ENCODE assay signal across 13 cellular contexts in the genomic region with DNA sequence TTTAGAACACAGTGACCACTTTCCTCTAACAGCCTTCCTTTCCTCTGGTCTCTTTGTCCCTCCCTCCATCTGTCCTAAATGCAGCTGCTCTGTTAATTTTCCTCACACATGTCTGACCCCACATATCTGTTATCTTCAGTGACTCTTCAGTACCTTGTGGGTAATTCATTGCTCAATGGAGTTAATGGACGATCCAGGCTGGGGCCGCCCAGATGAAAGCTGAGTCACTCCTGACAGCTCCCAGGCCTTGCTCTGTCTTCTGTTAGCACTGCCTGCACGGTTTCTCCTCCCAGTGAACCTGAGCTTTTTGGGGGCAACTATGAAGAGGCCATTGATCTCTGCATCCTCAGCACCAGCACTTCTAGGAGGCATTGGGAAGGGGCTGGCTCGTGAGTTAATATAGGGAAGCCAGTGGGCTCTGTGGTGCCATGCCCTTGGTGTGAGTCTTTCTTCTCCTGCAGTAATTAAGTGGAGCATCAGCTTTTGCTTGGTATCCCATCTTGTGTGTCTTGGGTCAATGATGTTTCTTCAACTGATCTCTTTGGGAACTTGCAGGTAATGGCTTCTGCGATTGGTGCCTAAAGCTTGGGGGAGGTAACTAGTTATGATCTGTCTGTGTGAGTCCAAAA.
DNase-seq lines count a peak whose midpoint lies in the region; ATAC-seq, FAIRE-seq and TF ChIP-seq lines count a peak whose summit lies in the region.
"Had no signal": no experiment of that assay in that cellular context is flagged by ENCODE, and none has a peak within 500 bp of the region (broad histone marks: within the 10 kb centered on the region; RNA-seq: fewer than 3 reads in every experiment).

No MANE protein-coding gene starts in this region.

- H3K4me1 ChIP-seq in right cardiac atrium (ENCODE audit: control insufficient read depth, insufficient read depth, low read length): no peaks in the 10 kb centered on the region
- H3K4me1 ChIP-seq: Peyer's patch, stomach had no signal

- FAIRE-seq in D721Med (lab: Jason Lieb, UNC): no peak

- peak; percentile 77 for DNase-seq in NOMO-1 treated with dmso at 0.1 percent for 144 hours (lab: John Stamatoyannopoulos, UW; ENCODE audit: unreplicated experiment)
- peak; percentile 31 for DNase-seq in epithelial cell of proximal tubule (ENCODE audit: low read depth)
- DNase-seq in omental fat pad (ENCODE audit: low spot score): no peak
- DNase-seq in right cardiac atrium: no peak
- DNase-seq in NCI-H526 treated with DMSO at 0.1 percent for 48 hours (lab: John Stamatoyannopoulos, UW): no peak
- DNase-seq in activated T-cell treated with anti-CD3 and anti-CD28 coated beads, Interleukin-2, amount 50 U/mL, for 48 hours: no peak
- no peak for DNase-seq in D721Med (ENCODE audit: insufficient read length, low spot score)
- DNase-seq: activated naive CD8-positive, alpha-beta T cell treated with anti-CD3 and anti-CD28 coated beads, Interleukin-2, amount 50 U/mL, for 24 hours; H9; NCI-H2081 treated with DMSO at 0.1 percent for 48 hours; Peyer's patch; stomach had no signal

- H3K27me3 ChIP-seq in right cardiac atrium (ENCODE audit: control insufficient read depth, insufficient read depth): no peaks in the 10 kb centered on the region
- H3K27me3 ChIP-seq: Peyer's patch had no signal

- H3K27ac ChIP-seq in right cardiac atrium (ENCODE audit: low read length): no peak overlapping the region
- H3K27ac ChIP-seq: Peyer's patch, stomach had no signal

- 56% methylated on average over 5 of the region's 5 CpGs for WGBS in right cardiac atrium

- TF ChIP-seq CTCF in epithelial cell of proximal tubule (conservative IDR thresholded peaks at IDR 0.05; ENCODE audit: low read depth, low read length) (no peak), omental fat pad (IDR thresholded peaks at IDR 0.05) (no peak), D721Med (IDR thresholded peaks at IDR 0.05; ENCODE audit: insufficient read depth, missing control alignments) (no peak)

- intact Hi-C loops in right cardiac atrium (cut with DNase I): no loop called here

- H3K9me3 ChIP-seq in right cardiac atrium (ENCODE audit: control insufficient read depth, low read length): no peaks in the 10 kb centered on the region
- H3K9me3 ChIP-seq: Peyer's patch had no signal

- ATAC-seq in GM21619 (IDR thresholded peaks at IDR 0.05; ENCODE audit: unreplicated experiment) (peak; percentile 57), omental fat pad (ENCODE audit: low FRiP score) (peak; percentile 77), right cardiac atrium (no peak)
- ATAC-seq: activated naive CD8-positive, alpha-beta T cell treated with anti-CD3 and anti-CD28 coated beads, Interleukin-2, amount 50 U/mL, for 24 hours had no signal

- H3K4me3 ChIP-seq in epithelial cell of proximal tubule (ENCODE audit: low read depth, low read length): no peak overlapping the region
- no peak overlapping the region for H3K4me3 ChIP-seq in right cardiac atrium (ENCODE audit: low read length)
- H3K4me3 ChIP-seq: Peyer's patch, stomach had no signal

Comparison
In these comparisons a context has a peak if more than half of its experiments do, and no peak if none do; other contexts are left out.
1. ATAC-seq: peak in GM21619 (single experiment) and omental fat pad (single experiment); none in right cardiac atrium (0 of 2).
2. DNase-seq: peak in NOMO-1 treated with dmso at 0.1 percent for 144 hours (single experiment) and epithelial cell of proximal tubule (single experiment); none in omental fat pad (single experiment), right cardiac atrium (0 of 3), NCI-H526 treated with DMSO at 0.1 percent for 48 hours (single experiment), activated T-cell treated with anti-CD3 and anti-CD28 coated beads, Interleukin-2, amount 50 U/mL, for 48 hours (0 of 2) and D721Med (single experiment).